In genomic region chr14:103503296-103503695, GRCh38 we compare ENCODE assay signal across 27 cellular contexts. TPM values are rescaled to one million over a fixed set of nuclear protein-coding genes. Genes with fewer than 3 reads are reported as not detected.
DNase-seq lines count a peak whose midpoint lies in the region; ATAC-seq and TF ChIP-seq lines count a peak whose summit lies in the region.
"Had no signal": no experiment of that assay in that cellular context is flagged by ENCODE, and none has a peak within 500 bp of the region (broad histone marks: within the 10 kb centered on the region; RNA-seq: fewer than 3 reads in every experiment).

No MANE protein-coding gene starts in this region.

- no peaks in the 10 kb centered on the region for H3K27me3 Mint-ChIP-seq in Calu3 (ENCODE audit: unreplicated experiment)
- H3K27me3 Mint-ChIP-seq: activated naive CD4-positive, alpha-beta T cell treated with anti-CD3 and anti-CD28 coated beads, Interleukin-2, amount 10 ng/mL, durations not matched to agents 7 days and 5 days; dendritic cell treated with granulocyte-macrophage colony-stimulating factor and Interleukin-4, amounts not matched to agents 40 ng/mL and 50 ng/mL, for 4 days; IgD-negative memory B cell; naive B cell had no signal

- DNase-seq in Calu3 = no peak
- DNase-seq in GM20000 (ENCODE audit: low spot score) = peak; percentile 3
- DNase-seq in coronary artery (ENCODE audit: low spot score) = peak; percentile 26
- DNase-seq in posterior vena cava (ENCODE audit: low spot score) = peak; percentile 61
- DNase-seq in HPDE6-E6E7 (ENCODE audit: extremely low spot score) = no peak
- no peak for DNase-seq in occipital lobe (lab: John Stamatoyannopoulos, UW)
- DNase-seq: activated CD4-positive, alpha-beta T cell treated with anti-CD3 and anti-CD28 coated beads for 4 hours; activated naive CD4-positive, alpha-beta T cell treated with anti-CD3 and anti-CD28 coated beads, Interleukin-2, amount 10 ng/mL, durations not matched to agents 7 days and 5 days; activated T-cell treated with anti-CD3 and anti-CD28 coated beads, Interleukin-2, amount 50 U/mL, for 72 hours; aorta; C1 segment of cervical spinal cord; Caco-2; DND-41; left ventricle myocardium inferior; naive B cell; NCI-H1105; NCI-H187 treated with DMSO at 0.1 percent for 48 hours; NCI-H524 treated with DMSO at 0.1 percent for 48 hours; NK-92 treated with Interleukin-12 subunit alpha and Interleukin-12 subunit beta, amount 100 ng/mL, for 24 hours; nucleus accumbens; Right ventricle myocardium superior; transverse colon had no signal

- H3K27ac Mint-ChIP-seq in Calu3 (ENCODE audit: unreplicated experiment) = no peak overlapping the region
- H3K27ac Mint-ChIP-seq: activated naive CD4-positive, alpha-beta T cell treated with anti-CD3 and anti-CD28 coated beads, Interleukin-2, amount 10 ng/mL, durations not matched to agents 7 days and 5 days; activated T-cell treated with anti-CD3 and anti-CD28 coated beads, Interleukin-2, amount 50 U/mL, for 72 hours; dendritic cell treated with granulocyte-macrophage colony-stimulating factor and Interleukin-4, amounts not matched to agents 40 ng/mL and 50 ng/mL, for 4 days; mesothelial cell of epicardium had no signal

- no peak overlapping the region for H3K4me3 Mint-ChIP-seq in Calu3 (ENCODE audit: low read depth, unreplicated experiment)
- H3K4me3 Mint-ChIP-seq: activated naive CD4-positive, alpha-beta T cell treated with anti-CD3 and anti-CD28 coated beads, Interleukin-2, amount 10 ng/mL, durations not matched to agents 7 days and 5 days; activated T-cell treated with anti-CD3 and anti-CD28 coated beads, Interleukin-2, amount 50 U/mL, for 72 hours; dendritic cell treated with granulocyte-macrophage colony-stimulating factor and Interleukin-4, amounts not matched to agents 40 ng/mL and 50 ng/mL, for 4 days; IgD-negative memory B cell; mesothelial cell of epicardium; naive B cell had no signal

- H3K4me1 Mint-ChIP-seq in Calu3 (ENCODE audit: low read depth, unreplicated experiment) = peaks cover 5% of the 10 kb centered on the region
- H3K4me1 Mint-ChIP-seq: mesothelial cell of epicardium had no signal

- BruUV-seq in Calu3 (replicated peaks; lab: Mats Ljungman, UMichigan) = TSS peak; percentile 57

- no peak for ATAC-seq in GM19035 (IDR thresholded peaks at IDR 0.05; ENCODE audit: unreplicated experiment)
- ATAC-seq: activated T-cell treated with anti-CD3 and anti-CD28 coated beads, Interleukin-2, amount 50 U/mL, for 72 hours had no signal

- no peak overlapping the region for H3K4me3 ChIP-seq in coronary artery
- H3K4me3 ChIP-seq: left ventricle myocardium inferior, skin epidermis, transverse colon had no signal

- TF ChIP-seq CTCF in Calu3 (IDR thresholded peaks at IDR 0.05; ENCODE audit: unreplicated experiment) (no peak), GM20000 (IDR thresholded peaks at IDR 0.05; ENCODE audit: extremely low read depth, missing control alignments) (no peak), coronary artery (IDR thresholded peaks at IDR 0.05) (no peak)

- intact Hi-C loops in Calu3 (cut with micrococcal nuclease; ENCODE audit: unreplicated experiment) (no loop called here), posterior vena cava (cut with DNase I) (loop anchor here in 1 of 2 donors (5.0 kb wide), 1 partner anchor 44 kb away; no protein-coding TSS in a partner anchor)

- H3K36me3 Mint-ChIP-seq in Calu3 (ENCODE audit: insufficient read depth, unreplicated experiment) = peaks cover 70% of the 10 kb centered on the region

- no peaks in the 10 kb centered on the region for H3K9me3 Mint-ChIP-seq in Calu3 (ENCODE audit: low read depth, unreplicated experiment)
- H3K9me3 Mint-ChIP-seq: activated naive CD4-positive, alpha-beta T cell treated with anti-CD3 and anti-CD28 coated beads, Interleukin-2, amount 10 ng/mL, durations not matched to agents 7 days and 5 days; activated T-cell treated with anti-CD3 and anti-CD28 coated beads, Interleukin-2, amount 50 U/mL, for 72 hours; dendritic cell treated with granulocyte-macrophage colony-stimulating factor and Interleukin-4, amounts not matched to agents 40 ng/mL and 50 ng/mL, for 4 days; IgD-negative memory B cell; mesothelial cell of epicardium; naive B cell had no signal

- no peak overlapping the region for H3K27ac ChIP-seq in coronary artery
- H3K27ac ChIP-seq: left ventricle myocardium inferior, skin epidermis, transverse colon had no signal

- CTCF ChIA-PET in Calu3 (lab: Charles Lee) = no interaction called here

RNA-seq across cellular contexts. Expression of gene CKB, which starts 19.3 kb away (rescaled TPM):
- total RNA-seq in Calu3 (2022) (27.0 and 28.2 TPM in 2 replicates), posterior vena cava (100 to 1,000 TPM; 354 to 709 TPM), occipital lobe (278 TPM)

RNA-seq across cellular contexts. Expression of gene TRMT61A, which starts 25.7 kb away (rescaled TPM):
- 25.9 and 28.0 TPM in 2 replicates for total RNA-seq in Calu3 (2022)
- 10 to 100 TPM; 16.2 to 18.0 TPM for total RNA-seq in posterior vena cava
- total RNA-seq in occipital lobe = 5.9 TPM

RNA-seq across cellular contexts. Expression of gene BAG5, which starts 59.2 kb away (rescaled TPM):
- 36.5 and 38.4 TPM in 2 replicates for total RNA-seq in Calu3 (2022)
- total RNA-seq in posterior vena cava = 10 to 100 TPM; 29.0 to 30.4 TPM
- total RNA-seq in occipital lobe = 46.6 TPM

RNA-seq across cellular contexts. Expression of gene COA8, which starts 59.5 kb away (rescaled TPM):
- total RNA-seq in Calu3 (2022) = 29.1 and 37.2 TPM in 2 replicates
- total RNA-seq in posterior vena cava = 10 to 100 TPM; 33.9 to 40.3 TPM
- total RNA-seq in occipital lobe = 27.5 TPM

Comparison
In these comparisons a context has a peak if more than half of its experiments do, and no peak if none do; other contexts are left out.
1. DNase-seq: peak in GM20000 (single experiment), coronary artery (single experiment) and posterior vena cava (single experiment); none in Calu3 (single experiment), HPDE6-E6E7 (single experiment) and occipital lobe (single experiment).